9 cellular contexts compared by ENCODE assay signal in the genomic region with DNA sequence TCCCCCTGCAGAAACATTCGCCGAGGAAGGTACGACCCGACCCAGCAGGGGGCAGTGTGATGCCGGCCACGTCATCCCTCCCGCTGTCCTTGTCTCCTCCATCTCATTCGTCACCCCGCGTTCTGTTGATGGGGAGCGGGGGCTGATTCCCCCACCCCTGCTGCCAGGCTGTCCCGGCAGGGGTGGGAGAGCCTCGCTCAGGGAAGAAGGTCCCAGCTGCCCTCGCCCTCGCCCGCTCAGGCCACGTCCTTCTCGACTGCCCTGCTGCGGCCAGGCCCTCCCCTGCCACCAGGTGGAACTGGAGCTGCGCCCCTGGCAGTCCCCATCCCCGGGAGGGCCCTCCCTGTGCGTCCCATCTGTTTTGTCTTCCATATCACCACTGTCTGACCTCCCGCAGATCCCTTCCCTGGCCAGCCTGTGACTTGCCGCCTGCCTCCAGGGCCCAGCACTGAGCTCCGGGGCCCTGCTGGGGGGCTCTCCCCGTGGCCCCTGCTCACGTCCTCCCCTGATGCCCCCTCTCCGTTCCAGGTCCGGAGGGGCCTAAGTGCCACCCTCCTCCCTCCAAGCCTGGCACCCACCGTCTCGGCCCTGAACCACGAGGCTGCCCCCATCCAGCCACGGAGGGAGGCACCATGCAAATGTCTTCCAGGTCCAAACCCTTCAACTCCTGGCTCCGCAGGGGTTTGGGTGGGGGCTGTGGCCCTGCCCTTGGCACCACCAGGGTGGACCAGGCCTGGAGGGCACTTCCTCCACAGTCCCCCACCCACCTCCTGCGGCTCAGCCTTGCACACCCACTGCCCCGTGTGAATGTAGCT. TPM values are rescaled to one million over a fixed set of nuclear protein-coding genes. Genes with fewer than 3 reads are reported as not detected.
DNase-seq lines count a peak whose midpoint lies in the region; ATAC-seq and TF ChIP-seq lines count a peak whose summit lies in the region.
"Had no signal": no experiment of that assay in that cellular context is flagged by ENCODE, and none has a peak within 500 bp of the region (broad histone marks: within the 10 kb centered on the region; RNA-seq: fewer than 3 reads in every experiment).

No MANE protein-coding gene starts in this region.

- 42 to 64% methylated on average over 13 to 36 of the region's 36 CpGs for WGBS in testis, 2 donors

- H3K36me3 Mint-ChIP-seq in activated naive CD8-positive, alpha-beta T cell = no peaks in the 10 kb centered on the region

- no peaks in the 10 kb centered on the region for H3K27me3 Mint-ChIP-seq in activated naive CD8-positive, alpha-beta T cell

- no peaks in the 10 kb centered on the region for H3K36me3 ChIP-seq in MG63
- no peaks in the 10 kb centered on the region for H3K36me3 ChIP-seq in parathyroid adenoma (ENCODE audit: control insufficient read depth, insufficient read depth, low read length)
- H3K36me3 ChIP-seq in testis (ENCODE audit: low read depth, missing control alignments) = no peaks in the 10 kb centered on the region

- H3K4me1 Mint-ChIP-seq in activated naive CD8-positive, alpha-beta T cell (ENCODE audit: low read depth) = peaks cover 8% of the 10 kb centered on the region

- TF ChIP-seq POLR2A in testis (IDR thresholded peaks at IDR 0.05) = no peak

- H3K4me2 ChIP-seq in parathyroid adenoma (ENCODE audit: low read length) = peak overlapping the region; percentile 98

- H3K4me1 ChIP-seq in parathyroid adenoma (no peaks in the 10 kb centered on the region), testis (peaks cover 16% of the 10 kb centered on the region)

- H3K79me2 ChIP-seq in parathyroid adenoma = no peaks in the 10 kb centered on the region

- H3K27me3 ChIP-seq in MG63 (no peaks in the 10 kb centered on the region), parathyroid adenoma (ENCODE audit: control insufficient read depth, insufficient read depth, low read length) (no peaks in the 10 kb centered on the region), testis (no peaks in the 10 kb centered on the region)

- ATAC-seq in Right ventricle myocardium inferior = peak; percentile 30
- no peak for ATAC-seq in GM19455 (IDR thresholded peaks at IDR 0.05; ENCODE audit: unreplicated experiment)

- no peak overlapping the region for H3K27ac Mint-ChIP-seq in activated naive CD8-positive, alpha-beta T cell

- H3K9me3 ChIP-seq in MG63 (no peaks in the 10 kb centered on the region), parathyroid adenoma (ENCODE audit: control insufficient read depth, low read length) (no peaks in the 10 kb centered on the region), testis (no peaks in the 10 kb centered on the region)

- peak; percentile 83 for DNase-seq in EL
- DNase-seq in MG63 = peak; percentile 76
- peak; percentile 72 for DNase-seq in SKM-1 treated with dmso at 0.1 percent for 144 hours (lab: John Stamatoyannopoulos, UW; ENCODE audit: unreplicated experiment)
- DNase-seq in Right ventricle myocardium inferior (ENCODE audit: missing footprints) = peak; percentile 88
- peak; percentile 83 for DNase-seq in testis

- H3K4me3 ChIP-seq in MG63 (peak overlapping the region; percentile 24), parathyroid adenoma (ENCODE audit: low read depth, low read length) (peak overlapping the region; percentile 53), testis (no peak overlapping the region)

- TF ChIP-seq CTCF in parathyroid adenoma (IDR thresholded peaks at IDR 0.05) (peak; percentile 86), testis (IDR thresholded peaks at IDR 0.05) (peak; percentile 75 to 81 (median 81))

- H3K9me3 Mint-ChIP-seq in activated naive CD8-positive, alpha-beta T cell (ENCODE audit: low read depth) = no peaks in the 10 kb centered on the region

- H3K27ac ChIP-seq in parathyroid adenoma (peak overlapping the region; percentile 16), testis (no peak overlapping the region)

- peak overlapping the region; percentile 60 for H3K4me3 Mint-ChIP-seq in activated naive CD8-positive, alpha-beta T cell

- H2AFZ ChIP-seq in parathyroid adenoma = peak overlapping the region; percentile 94

- intact Hi-C loops in Right ventricle myocardium inferior (cut with DNase I) (loop anchor here (1.0 to 10.0 kb wide), 4 partner anchors 86 to 353 kb away; partner anchors contain the start of gene PLCD3), testis (cut with DNase I; ENCODE audit: low total_unique reads) (loop anchor here (5.0 to 10.0 kb wide), 3 partner anchors 83 to 345 kb away; no protein-coding TSS in a partner anchor)

- H3K9ac ChIP-seq in parathyroid adenoma = no peak overlapping the region

RNA-seq across cellular contexts. Expression of gene ADAM11, which starts 20.6 kb away (rescaled TPM):
- total RNA-seq in MG63 (2014; rRNA removed; shearing (Covaris generic); ENCODE audit: low replicate concordance) = 0.72 TPM in 1 of 2 replicates, not detected in the other
- total RNA-seq in Right ventricle myocardium inferior = 20.0 TPM
- total RNA-seq in testis = 1 to 10 TPM; 7.6 TPM
- 4.9 TPM for polyA plus RNA-seq in testis (ENCODE audit: insufficient read depth, low read depth, low replicate concordance)

RNA-seq across cellular contexts. Expression of gene GJC1, which starts 50.7 kb away (rescaled TPM):
- total RNA-seq in MG63 (2014; rRNA removed; shearing (Covaris generic); ENCODE audit: low replicate concordance) = 15.4 and 60.0 TPM in 2 replicates
- total RNA-seq in Right ventricle myocardium inferior (21.9 TPM), testis (10 to 100 TPM; 16.9 to 21.0 TPM)
- polyA plus RNA-seq in testis (ENCODE audit: insufficient read depth, low read depth, low replicate concordance) = 19.3 TPM
- total RNA-seq: mononuclear cell had no signal

Comparison
In these comparisons a context has a peak if more than half of its experiments do, and no peak if none do; other contexts are left out.
1. H3K4me3 ChIP-seq: peak in MG63 (single experiment) and parathyroid adenoma (single experiment); none in testis (0 of 2).
2. Peak in every context shown above with its lines, with median percentiles within 50 percentile points of each other: DNase-seq.